13 cellular contexts compared by ENCODE assay signal in the genomic region with DNA sequence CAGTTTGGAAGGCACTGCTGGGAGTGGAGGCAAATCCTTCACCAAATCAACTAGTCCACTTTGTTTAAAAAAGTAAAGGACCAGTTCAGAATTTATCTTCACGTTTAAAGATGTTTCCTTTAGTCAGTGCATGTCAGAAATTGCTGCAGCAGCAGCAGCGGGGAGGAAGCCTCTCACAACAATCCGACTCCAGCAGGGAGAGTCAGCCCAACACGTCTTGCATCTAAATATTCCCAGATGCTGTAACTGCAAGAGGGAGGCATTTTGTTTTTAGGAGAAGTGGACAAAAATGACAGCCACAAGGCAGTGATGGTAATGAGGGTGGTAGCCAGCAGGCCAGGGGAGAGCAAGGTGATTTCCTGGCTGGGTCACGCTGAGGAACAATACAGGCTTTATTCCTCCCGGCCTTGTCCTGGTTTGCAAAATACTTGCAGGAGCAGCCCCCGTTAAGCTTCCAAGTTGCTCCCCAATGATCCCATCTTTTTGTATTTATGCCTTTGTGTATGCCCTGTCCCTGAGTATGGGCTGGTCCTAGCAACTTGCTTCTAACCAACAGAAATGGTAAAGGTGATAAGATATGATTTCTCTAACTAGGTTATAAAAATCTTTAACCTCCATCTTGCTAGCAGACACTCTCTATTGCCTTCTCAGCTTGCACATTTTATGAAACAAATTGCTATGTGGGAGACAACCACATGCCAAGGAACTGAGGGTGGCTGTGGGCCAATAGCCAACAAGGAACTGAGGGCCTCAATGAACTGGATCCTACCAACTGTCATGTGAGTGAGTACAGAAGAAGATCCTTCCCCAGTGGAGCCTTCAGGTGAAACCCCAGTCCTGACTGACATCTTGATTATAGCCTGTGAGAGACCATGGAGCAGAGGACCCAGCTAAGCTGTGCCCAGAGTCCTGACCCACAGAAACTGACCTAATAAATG.
"Had no signal": no experiment of that assay in that cellular context is flagged by ENCODE, and none has a peak within 500 bp of the region (broad histone marks: within the 10 kb centered on the region; RNA-seq: fewer than 3 reads in every experiment).

No MANE protein-coding gene starts in this region.

- DNase-seq: activated CD4-positive, alpha-beta T cell treated with anti-CD3 and anti-CD28 coated beads for 48 hours; activated naive CD4-positive, alpha-beta T cell treated with anti-CD3 and anti-CD28 coated beads for 36 hours; central memory CD4-positive, alpha-beta T cell; effector memory CD8-positive, alpha-beta T cell; hippocampal formation; kidney glomerular epithelial cell; natural killer cell; pancreas; small intestine; T-helper 9 cell had no signal

- H3K36me3 ChIP-seq: pancreas, tibial nerve had no signal

- H3K4me3 ChIP-seq: lung, pancreas, tibial nerve had no signal

- H3K9me3 ChIP-seq: pancreas, tibial nerve had no signal

- H3K27ac ChIP-seq: pancreas, tibial nerve had no signal

- H3K27me3 ChIP-seq: pancreas, tibial nerve had no signal

- H3K36me3 Mint-ChIP-seq: natural killer cell; stimulated activated memory B cell treated with anti-CD40 and anti-IgM and Interleukin-4, amounts not matched to agents 10 μg/mL and 1 μg/mL and 100 μg/mL, for 72 hours had no signal

- H3K4me3 Mint-ChIP-seq: activated naive CD4-positive, alpha-beta T cell treated with anti-CD3 and anti-CD28 coated beads for 36 hours; effector memory CD8-positive, alpha-beta T cell; natural killer cell; stimulated activated memory B cell treated with anti-CD40 and anti-IgM and Interleukin-4, amounts not matched to agents 10 μg/mL and 1 μg/mL and 100 μg/mL, for 72 hours had no signal

- H3K4me1 ChIP-seq: pancreas had no signal

- FAIRE-seq: pancreas, small intestine had no signal

- H3K9me3 Mint-ChIP-seq: activated naive CD4-positive, alpha-beta T cell treated with anti-CD3 and anti-CD28 coated beads for 36 hours; effector memory CD8-positive, alpha-beta T cell; natural killer cell; stimulated activated memory B cell treated with anti-CD40 and anti-IgM and Interleukin-4, amounts not matched to agents 10 μg/mL and 1 μg/mL and 100 μg/mL, for 72 hours had no signal

- H3K4me1 Mint-ChIP-seq: natural killer cell; stimulated activated memory B cell treated with anti-CD40 and anti-IgM and Interleukin-4, amounts not matched to agents 10 μg/mL and 1 μg/mL and 100 μg/mL, for 72 hours had no signal

- ATAC-seq: effector memory CD8-positive, alpha-beta T cell; natural killer cell; stimulated activated memory B cell treated with anti-CD40 and anti-IgM and Interleukin-4, amounts not matched to agents 10 μg/mL and 1 μg/mL and 100 μg/mL, for 72 hours had no signal

- H3K27ac Mint-ChIP-seq: activated naive CD4-positive, alpha-beta T cell treated with anti-CD3 and anti-CD28 coated beads for 36 hours; effector memory CD8-positive, alpha-beta T cell; natural killer cell; stimulated activated memory B cell treated with anti-CD40 and anti-IgM and Interleukin-4, amounts not matched to agents 10 μg/mL and 1 μg/mL and 100 μg/mL, for 72 hours had no signal
